In genomic region chr10:119206603-119207366, GRCh38 we compare ENCODE assay signal across 1 cellular context.
TF ChIP-seq lines count a peak whose summit lies in the region.

No MANE protein-coding gene starts in this region.

TF ChIP-seq in HepG2, 621 proteins besides CTCF, POLR2A, EP300 and RAD21 (continued from another document and continues in another):
- TF ChIP-seq ZBTB44 (CRISPR knock-in tag; IDR thresholded peaks at IDR 0.05) (no peak), ZNF607 (CRISPR knock-in tag; IDR thresholded peaks at IDR 0.05; ENCODE audit: borderline replicate concordance) (no peak), NONO (IDR thresholded peaks at IDR 0.05) (no peak), NONO (CRISPR knock-in tag; conservative IDR thresholded peaks at IDR 0.05) (no peak), ZFY (CRISPR knock-in tag; IDR thresholded peaks at IDR 0.05) (peak; percentile 67), ZHX1 (CRISPR knock-in tag; IDR thresholded peaks at IDR 0.05; ENCODE audit: low read depth) (no peak), ELF4 (CRISPR knock-in tag; IDR thresholded peaks at IDR 0.05; ENCODE audit: borderline replicate concordance) (no peak), NFIC (IDR thresholded peaks at IDR 0.05; ENCODE audit: low read length) (no peak), TCF7 (IDR thresholded peaks at IDR 0.05; ENCODE audit: low read depth) (no peak), ZNF343 (CRISPR knock-in tag; IDR thresholded peaks at IDR 0.05) (no peak), ZBTB46 (CRISPR knock-in tag; IDR thresholded peaks at IDR 0.05; ENCODE audit: borderline replicate concordance) (no peak), MEIS2 (CRISPR knock-in tag; IDR thresholded peaks at IDR 0.05) (peak; percentile 14; the same call in 1 of the 2 replicates), GATA4 (IDR thresholded peaks at IDR 0.05; ENCODE audit: borderline replicate concordance, low read depth) (no peak), SNAI1 (CRISPR knock-in tag; IDR thresholded peaks at IDR 0.05; ENCODE audit: borderline replicate concordance) (no peak), NFKBIZ (CRISPR knock-in tag; IDR thresholded peaks at IDR 0.05) (no peak), ZKSCAN5 (CRISPR knock-in tag; IDR thresholded peaks at IDR 0.05) (no peak), ZNF550 (CRISPR knock-in tag; IDR thresholded peaks at IDR 0.05; ENCODE audit: borderline replicate concordance) (no peak), REXO4 (CRISPR knock-in tag; IDR thresholded peaks at IDR 0.05; ENCODE audit: borderline replicate concordance) (no peak), KDM1A (CRISPR knock-in tag; IDR thresholded peaks at IDR 0.05) (no peak), ZFP36L1 (CRISPR knock-in tag; IDR thresholded peaks at IDR 0.05) (no peak), GATAD2A (CRISPR knock-in tag; IDR thresholded peaks at IDR 0.05) (no peak), ZNF564 (CRISPR knock-in tag; IDR thresholded peaks at IDR 0.05) (no peak), ZFP90 (CRISPR knock-in tag; IDR thresholded peaks at IDR 0.05; ENCODE audit: borderline replicate concordance) (0 out of 2 replicates have a peak, but pooled peaks have one; percentile 34), NFE2 (CRISPR knock-in tag; IDR thresholded peaks at IDR 0.05) (no peak), ZNF619 (CRISPR knock-in tag; IDR thresholded peaks at IDR 0.05) (no peak), CREM (IDR thresholded peaks at IDR 0.05) (no peak), CREM (CRISPR knock-in tag; IDR thresholded peaks at IDR 0.05) (no peak), HMGXB4 (CRISPR knock-in tag; IDR thresholded peaks at IDR 0.05; ENCODE audit: borderline replicate concordance in 1 of 2, low read depth in 1 of 2) (peak in 1 of 2 experiments; percentile 36; a peak in 1 of 4 replicates), RBM39 (IDR thresholded peaks at IDR 0.05; ENCODE audit: low read depth, low read length, poor library complexity, severe bottlenecking) (no peak), BRD4 (CRISPR knock-in tag; IDR thresholded peaks at IDR 0.05) (no peak), SIN3A (IDR thresholded peaks at IDR 0.05; ENCODE audit: borderline replicate concordance, low read depth, low read length) (0 out of 2 replicates have a peak, but pooled peaks have one; percentile 0), MYC (CRISPR knock-in tag; IDR thresholded peaks at IDR 0.05; ENCODE audit: borderline replicate concordance) (peak; percentile 17; the same call in 1 of the 2 replicates), ZSCAN20 (CRISPR knock-in tag; IDR thresholded peaks at IDR 0.05; ENCODE audit: borderline replicate concordance) (peak; percentile 58; the same call in 1 of the 2 replicates), MTF1 (CRISPR knock-in tag; IDR thresholded peaks at IDR 0.05) (0 out of 2 replicates have a peak, but pooled peaks have one; percentile 34), ZNF205 (CRISPR knock-in tag; IDR thresholded peaks at IDR 0.05) (no peak), ZNF724P (CRISPR knock-in tag; IDR thresholded peaks at IDR 0.05; ENCODE audit: borderline replicate concordance) (no peak), ZNF318 (CRISPR knock-in tag; IDR thresholded peaks at IDR 0.05) (no peak), ZNF670 (CRISPR knock-in tag; IDR thresholded peaks at IDR 0.05; ENCODE audit: borderline replicate concordance) (no peak), ZNF746 (CRISPR knock-in tag; IDR thresholded peaks at IDR 0.05) (no peak; the same call in 1 of the 2 replicates), ZSCAN21 (CRISPR knock-in tag; IDR thresholded peaks at IDR 0.05; ENCODE audit: borderline replicate concordance) (0 out of 2 replicates have a peak, but pooled peaks have one; percentile 4), PHF5A (CRISPR knock-in tag; IDR thresholded peaks at IDR 0.05; ENCODE audit: low read depth, unreplicated experiment) (no peak), ETV6 (CRISPR knock-in tag; conservative IDR thresholded peaks at IDR 0.05) (no peak), DDIT3 (CRISPR knock-in tag; IDR thresholded peaks at IDR 0.05) (no peak)
- TF ChIP-seq, protein P1, sequence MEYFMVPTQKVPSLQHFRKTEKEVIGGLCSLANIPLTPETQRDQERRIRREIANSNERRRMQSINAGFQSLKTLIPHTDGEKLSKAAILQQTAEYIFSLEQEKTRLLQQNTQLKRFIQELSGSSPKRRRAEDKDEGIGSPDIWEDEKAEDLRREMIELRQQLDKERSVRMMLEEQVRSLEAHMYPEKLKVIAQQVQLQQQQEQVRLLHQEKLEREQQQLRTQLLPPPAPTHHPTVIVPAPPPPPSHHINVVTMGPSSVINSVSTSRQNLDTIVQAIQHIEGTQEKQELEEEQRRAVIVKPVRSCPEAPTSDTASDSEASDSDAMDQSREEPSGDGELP (IDR thresholded peaks at IDR 0.05; ENCODE audit: borderline replicate concordance, low read depth), result no peak; the same call in 1 of the 2 replicates
- TF ChIP-seq, protein P2, sequence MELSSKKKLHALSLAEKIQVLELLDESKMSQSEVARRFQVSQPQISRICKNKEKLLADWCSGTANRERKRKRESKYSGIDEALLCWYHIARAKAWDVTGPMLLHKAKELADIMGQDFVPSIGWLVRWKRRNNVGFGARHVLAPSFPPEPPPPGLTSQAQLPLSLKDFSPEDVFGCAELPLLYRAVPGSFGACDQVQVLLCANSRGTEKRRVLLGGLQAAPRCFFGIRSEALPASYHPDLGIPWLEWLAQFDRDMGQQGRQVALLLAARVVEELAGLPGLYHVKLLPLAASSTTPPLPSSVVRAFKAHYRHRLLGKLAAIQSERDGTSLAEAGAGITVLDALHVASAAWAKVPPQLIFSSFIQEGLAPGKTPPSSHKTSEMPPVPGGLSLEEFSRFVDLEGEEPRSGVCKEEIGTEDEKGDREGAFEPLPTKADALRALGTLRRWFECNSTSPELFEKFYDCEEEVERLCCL (CRISPR knock-in tag; IDR thresholded peaks at IDR 0.05; ENCODE audit: borderline replicate concordance), result no peak
